In genomic region chr2:119480718-119481142, GRCh38 we compare ENCODE assay signal across 1 cellular context.
A peak's percentile ranks its signal among the peaks of the same experiment; 100 is the strongest.
TF ChIP-seq lines count a peak whose summit lies in the region.

No MANE protein-coding gene starts in this region.

TF ChIP-seq in HEK293, 187 proteins besides CTCF, POLR2A, EP300 and RAD21:
- TF ChIP-seq ZNF449 (tag by site-specific recombination; IDR thresholded peaks at IDR 0.05) (peak; percentile 39; the same call in 1 of the 2 replicates), ZNF24 (tag by site-specific recombination; IDR thresholded peaks at IDR 0.05) (no peak), ZNF341 (tag by site-specific recombination; IDR thresholded peaks at IDR 0.05; ENCODE audit: low read depth) (0 out of 2 replicates have a peak, but pooled peaks have one; percentile 11), ZNF544 (tag by site-specific recombination; IDR thresholded peaks at IDR 0.05) (no peak)
